Comparison of ENCODE assay signal across 9 cellular contexts in the genomic region with DNA sequence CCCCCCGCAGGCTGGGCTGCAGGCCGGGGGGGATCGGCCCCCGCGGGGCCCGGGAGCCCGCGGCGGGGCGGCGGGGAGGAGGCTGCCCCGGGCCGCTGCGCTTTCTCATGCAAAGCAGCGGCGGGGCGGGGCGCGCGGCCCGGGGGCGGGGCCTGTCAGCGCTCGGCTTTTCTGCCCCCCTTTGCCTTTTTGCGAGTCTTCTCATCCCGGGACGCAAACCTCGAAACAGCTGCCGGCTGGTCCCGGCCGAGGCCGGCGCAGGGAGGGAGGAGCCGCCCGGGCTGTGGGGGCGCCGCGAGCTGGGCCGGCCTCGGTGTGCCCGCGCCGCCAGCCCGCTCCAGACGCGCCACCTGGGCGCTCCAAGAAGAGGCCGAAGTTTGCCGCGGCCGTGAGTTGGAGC. TPM values are rescaled to one million over a fixed set of nuclear protein-coding genes. Genes with fewer than 3 reads are reported as not detected.
DNase-seq lines count a peak whose midpoint lies in the region; TF ChIP-seq lines count a peak whose summit lies in the region.
"Had no signal": no experiment of that assay in that cellular context is flagged by ENCODE, and none has a peak within 500 bp of the region (broad histone marks: within the 10 kb centered on the region; RNA-seq: fewer than 3 reads in every experiment).

A gene with protein sequence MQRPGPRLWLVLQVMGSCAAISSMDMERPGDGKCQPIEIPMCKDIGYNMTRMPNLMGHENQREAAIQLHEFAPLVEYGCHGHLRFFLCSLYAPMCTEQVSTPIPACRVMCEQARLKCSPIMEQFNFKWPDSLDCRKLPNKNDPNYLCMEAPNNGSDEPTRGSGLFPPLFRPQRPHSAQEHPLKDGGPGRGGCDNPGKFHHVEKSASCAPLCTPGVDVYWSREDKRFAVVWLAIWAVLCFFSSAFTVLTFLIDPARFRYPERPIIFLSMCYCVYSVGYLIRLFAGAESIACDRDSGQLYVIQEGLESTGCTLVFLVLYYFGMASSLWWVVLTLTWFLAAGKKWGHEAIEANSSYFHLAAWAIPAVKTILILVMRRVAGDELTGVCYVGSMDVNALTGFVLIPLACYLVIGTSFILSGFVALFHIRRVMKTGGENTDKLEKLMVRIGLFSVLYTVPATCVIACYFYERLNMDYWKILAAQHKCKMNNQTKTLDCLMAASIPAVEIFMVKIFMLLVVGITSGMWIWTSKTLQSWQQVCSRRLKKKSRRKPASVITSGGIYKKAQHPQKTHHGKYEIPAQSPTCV (plus strand): TSS at position 198 of the 400 bp plus-strand sequence. CDS start 479 bp downstream, outside the sequence.

- no peak for DNase-seq in T-helper 2 cell treated with Interferon-gamma antibody and Interleukin-4, amounts not matched to agents 5 μg/mL and 100 μg/mL, for 36 hours (ENCODE audit: low spot score)
- DNase-seq in T-helper 2 cell (no peak), dermis blood vessel endothelial cell (peak; percentile 6), mesothelial cell of epicardium (ENCODE audit: low spot score in 2 of 2, unreplicated experiment in 2 of 2) (peak in 1 of 2 experiments; percentile 63), tibial nerve (ENCODE audit: low spot score in 2 of 2) (peak in 1 of 2 donors; percentile 32), A673 (ENCODE audit: low spot score) (no peak), superior temporal gyrus (ENCODE audit: extremely low spot score) (no peak), A172 (ENCODE audit: low spot score) (no peak)

- H3K4me1 ChIP-seq in tibial nerve (peaks cover 0 to 34% (median 0%) of the 10 kb centered on the region in 4 donors), A673 (ENCODE audit: insufficient read depth, low read length, poor library complexity, severe bottlenecking) (no peaks in the 10 kb centered on the region)

- CTCF ChIA-PET in A673 (lab: Charles Lee) = no interaction called here

- no peaks in the 10 kb centered on the region for H3K36me3 ChIP-seq in tibial nerve
- no peaks in the 10 kb centered on the region for H3K36me3 ChIP-seq in A673 (ENCODE audit: insufficient read depth, low read length, poor library complexity, severe bottlenecking)

- no peak for TF ChIP-seq CTCF in mesothelial cell of epicardium (IDR thresholded peaks at IDR 0.05; ENCODE audit: unreplicated experiment)
- TF ChIP-seq CTCF in tibial nerve (IDR thresholded peaks at IDR 0.05) = no peak
- TF ChIP-seq CTCF in A673 (conservative IDR thresholded peaks at IDR 0.05; ENCODE audit: low read depth, low read length) = no peak

- H3K27ac Mint-ChIP-seq in T-helper 2 cell treated with Interferon-gamma antibody and Interleukin-4, amounts not matched to agents 5 μg/mL and 100 μg/mL, for 36 hours = no peak within 1 kb of the TSS
- H3K27ac Mint-ChIP-seq in mesothelial cell of epicardium = no peak within 1 kb of the TSS

- H3K4me3 ChIP-seq in tibial nerve (peak within 1 kb of the TSS; percentile 31 to 57 (median 38)), A673 (ENCODE audit: low read depth, low read length, poor library complexity, severe bottlenecking) (no peak within 1 kb of the TSS)

- H3K27ac ChIP-seq in tibial nerve (peak within 1 kb of the TSS in 1 of 4 donors; percentile 54), A673 (ENCODE audit: low read depth, low read length, poor library complexity, severe bottlenecking) (no peak within 1 kb of the TSS)

- H3K4me3 Mint-ChIP-seq in T-helper 2 cell treated with Interferon-gamma antibody and Interleukin-4, amounts not matched to agents 5 μg/mL and 100 μg/mL, for 36 hours = peak within 1 kb of the TSS; percentile 66
- H3K4me3 Mint-ChIP-seq in mesothelial cell of epicardium = peak within 1 kb of the TSS; percentile 74

- no peak for TF ChIP-seq POLR2A in tibial nerve (IDR thresholded peaks at IDR 0.05)

- intact Hi-C loops in A673 (cut with micrococcal nuclease; ENCODE audit: unreplicated experiment) = no loop called here

- BruUV-seq in A673 (replicated peaks; lab: Mats Ljungman, UMichigan) = no TSS peak

- H3K4me1 Mint-ChIP-seq in T-helper 2 cell treated with Interferon-gamma antibody and Interleukin-4, amounts not matched to agents 5 μg/mL and 100 μg/mL, for 36 hours (ENCODE audit: low read depth) = no peaks in the 10 kb centered on the region
- peaks cover 14% of the 10 kb centered on the region for H3K4me1 Mint-ChIP-seq in mesothelial cell of epicardium

- H3K27me3 Mint-ChIP-seq in T-helper 2 cell treated with Interferon-gamma antibody and Interleukin-4, amounts not matched to agents 5 μg/mL and 100 μg/mL, for 36 hours (ENCODE audit: low read depth) = peaks cover 45% of the 10 kb centered on the region
- peaks cover 61% of the 10 kb centered on the region for H3K27me3 Mint-ChIP-seq in mesothelial cell of epicardium (ENCODE audit: low read depth)

- POLR2A ChIA-PET in A673 (lab: Charles Lee; ENCODE audit: low non-redundant PET) = no interaction called here

- peaks cover 2 to 33% of the 10 kb centered on the region in 2 donors for H3K27me3 ChIP-seq in tibial nerve
- peaks cover 70% of the 10 kb centered on the region for H3K27me3 ChIP-seq in A673 (replicated peaks; ENCODE audit: insufficient read depth, low read depth, low read length, poor library complexity)

- TF ChIP-seq EP300 in tibial nerve (IDR thresholded peaks at IDR 0.05) = no peak

- 0% methylated on average over 12 of the region's 51 CpGs; no CpG with 5 or more reads in 1 of the 2 donors for WGBS in tibial nerve, 2 donors

- H3K9me3 ChIP-seq in tibial nerve (no peaks in the 10 kb centered on the region), A673 (ENCODE audit: low read depth, low read length, poor library complexity, severe bottlenecking) (peaks cover 4% of the 10 kb centered on the region)

- no peaks in the 10 kb centered on the region for H3K9me3 Mint-ChIP-seq in T-helper 2 cell treated with Interferon-gamma antibody and Interleukin-4, amounts not matched to agents 5 μg/mL and 100 μg/mL, for 36 hours
- H3K9me3 Mint-ChIP-seq in mesothelial cell of epicardium = no peaks in the 10 kb centered on the region

- H3K36me3 Mint-ChIP-seq in T-helper 2 cell treated with Interferon-gamma antibody and Interleukin-4, amounts not matched to agents 5 μg/mL and 100 μg/mL, for 36 hours (ENCODE audit: low read depth) = no peaks in the 10 kb centered on the region
- H3K36me3 Mint-ChIP-seq in mesothelial cell of epicardium = no peaks in the 10 kb centered on the region

RNA-seq across cellular contexts. Expression of the gene that starts here (rescaled TPM):
- total RNA-seq in dermis blood vessel endothelial cell = 1.0 and 1.7 TPM in 2 replicates
- total RNA-seq in mesothelial cell of epicardium = 1.8 to 2.5 TPM (median 2.4 TPM) in 3 replicates
- total RNA-seq in tibial nerve = under 1 TPM; under 0.01 to 0.39 (median 0.21) TPM
- total RNA-seq in A673 (2021) = not detected in 2 replicates
- not detected in 2 replicates for total RNA-seq in A172 (2014; rRNA removed; shearing (Covaris generic))
- total RNA-seq: myocyte had no signal
